ENCODE assay signal across 19 cellular contexts in genomic region chr5:66697796-66698564, GRCh38.
"Had no signal": no experiment of that assay in that cellular context is flagged by ENCODE, and none has a peak within 500 bp of the region (broad histone marks: within the 10 kb centered on the region; RNA-seq: fewer than 3 reads in every experiment).

No MANE protein-coding gene starts in this region.

- H3K27me3 ChIP-seq: esophagus squamous epithelium, hepatocyte, right lobe of liver, spleen had no signal

- H3K4me3 ChIP-seq: esophagus squamous epithelium, hepatocyte, mucosa of descending colon, prostate gland, right lobe of liver, spleen had no signal

- H3K9me3 ChIP-seq: esophagus squamous epithelium, mucosa of descending colon, prostate gland, right lobe of liver had no signal

- ATAC-seq: left colon, mucosa of descending colon, right lobe of liver had no signal

- H3K36me3 ChIP-seq: esophagus squamous epithelium, prostate gland, right lobe of liver, spleen had no signal

- H2AFZ ChIP-seq: hepatocyte, parathyroid adenoma had no signal

- H3K79me2 ChIP-seq: hepatocyte, parathyroid adenoma had no signal

- H3K4me1 ChIP-seq: esophagus squamous epithelium, parathyroid adenoma, prostate gland, right lobe of liver, spleen had no signal

- H3K4me2 ChIP-seq: hepatocyte had no signal

- H3K27ac ChIP-seq: epithelial cell of prostate, esophagus squamous epithelium, hepatocyte, parathyroid adenoma, prostate gland, right lobe of liver, spleen had no signal

- DNase-seq: effector memory CD4-positive, alpha-beta T cell; esophagus squamous epithelium; foreskin fibroblast; head of caudate nucleus; left colon; mammary epithelial cell; mucosa of descending colon; occipital lobe; retina; right lobe of liver; spleen; stimulated activated CD4-positive, alpha-beta T cell treated with anti-CD3 and anti-CD28 coated beads, Interleukin-15, amount 100 ng/mL, for 24 hours; stimulated activated CD4-positive, alpha-beta T cell treated with anti-CD3 and anti-CD28 coated beads, Interleukin-1b, Interleukin-23, amount 100 ng/mL, for 48 hours; stimulated activated CD4-positive, alpha-beta T cell treated with anti-CD3 and anti-CD28 coated beads, Interleukin-4, amount 100 ng/mL, for 24 hours; stimulated activated naive CD4-positive, alpha-beta T cell had no signal
